10 cellular contexts compared by ENCODE assay signal in the genomic region with DNA sequence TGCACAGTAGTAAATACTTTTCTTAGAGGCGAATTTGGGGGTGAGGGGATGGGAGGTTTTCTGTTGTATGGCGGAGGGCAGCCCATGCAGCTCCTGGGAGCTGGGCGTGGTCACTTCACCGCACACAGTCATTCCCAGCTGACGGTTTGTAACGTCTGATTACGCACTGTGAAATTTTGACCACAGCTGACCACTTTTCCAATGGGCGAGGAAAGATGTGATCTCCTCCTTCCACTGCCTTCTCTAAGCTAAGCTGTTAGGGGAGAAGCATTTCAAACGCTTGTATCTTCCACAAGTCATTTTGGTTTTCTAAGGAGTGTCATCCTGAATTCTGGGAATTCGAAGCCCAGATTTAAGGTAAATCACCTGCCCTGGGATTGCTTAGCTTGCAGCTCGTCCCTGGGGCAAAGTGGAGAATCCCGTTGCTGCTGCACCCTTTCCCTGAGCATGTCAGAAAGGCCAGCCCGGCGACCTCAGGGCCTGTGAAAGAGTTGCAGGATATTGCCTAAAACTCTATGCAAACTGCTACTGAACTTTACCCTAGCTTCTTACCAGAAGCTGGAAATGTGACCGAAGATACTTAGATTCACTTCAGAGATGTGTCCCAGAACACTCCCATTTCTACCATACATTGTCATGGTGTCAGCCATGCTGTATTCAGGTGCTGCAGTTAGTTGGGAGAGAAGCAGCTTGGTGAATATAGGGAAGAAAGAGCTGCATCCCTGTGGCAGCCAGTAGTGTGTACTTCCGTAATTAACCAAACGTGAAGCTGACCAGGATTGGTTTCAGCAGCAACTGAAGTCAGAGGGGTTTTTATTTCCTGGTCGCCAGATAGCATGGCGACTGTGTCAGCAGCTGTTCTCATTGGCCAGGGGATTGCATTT. TPM values are rescaled to one million over a fixed set of nuclear protein-coding genes. Genes with fewer than 3 reads are reported as not detected.
DNase-seq lines count a peak whose midpoint lies in the region; ATAC-seq, FAIRE-seq and TF ChIP-seq lines count a peak whose summit lies in the region.
"Had no signal": no experiment of that assay in that cellular context is flagged by ENCODE, and none has a peak within 500 bp of the region (broad histone marks: within the 10 kb centered on the region; RNA-seq: fewer than 3 reads in every experiment).

No MANE protein-coding gene starts in this region.

- no peaks in the 10 kb centered on the region for H3K27me3 Mint-ChIP-seq in astrocyte (ENCODE audit: low read depth, unreplicated experiment)

- H3K9ac ChIP-seq in astrocyte (ENCODE audit: low read length): peak overlapping the region; percentile 44

- H3K9me3 Mint-ChIP-seq in astrocyte (ENCODE audit: unreplicated experiment): no peaks in the 10 kb centered on the region

- H3K4me3 ChIP-seq in astrocyte (ENCODE audit: insufficient read depth, low read depth, low read length) (no peak overlapping the region), lower lobe of right lung (no peak overlapping the region), upper lobe of right lung (no peak overlapping the region), HAP-1 (no peak overlapping the region)
- H3K4me3 ChIP-seq: thoracic aorta had no signal

- H4K20me1 ChIP-seq in astrocyte (ENCODE audit: insufficient read depth, low read length): peaks cover 83% of the 10 kb centered on the region

- H3K27ac ChIP-seq in astrocyte (ENCODE audit: low read depth, low read length) (peak overlapping the region; percentile 66), lower lobe of right lung (peak overlapping the region; percentile 42), upper lobe of right lung (peak overlapping the region; percentile 68)
- H3K27ac ChIP-seq: thoracic aorta had no signal

- peak overlapping the region; percentile 50 for H3K27ac Mint-ChIP-seq in astrocyte (ENCODE audit: unreplicated experiment)

- FAIRE-seq in astrocyte (lab: Jason Lieb, UNC): no peak

- peaks cover 47% of the 10 kb centered on the region for H3K4me1 Mint-ChIP-seq in astrocyte (ENCODE audit: low read depth, unreplicated experiment)

- TF ChIP-seq CTCF in astrocyte (IDR thresholded peaks at IDR 0.05; ENCODE audit: insufficient read depth, low read depth, low read length) (no peak), lower lobe of right lung (IDR thresholded peaks at IDR 0.05) (no peak), upper lobe of right lung (IDR thresholded peaks at IDR 0.05) (no peak)

- H3K9me3 ChIP-seq in astrocyte (ENCODE audit: insufficient read depth, low read depth, low read length) (no peaks in the 10 kb centered on the region), lower lobe of right lung (no peaks in the 10 kb centered on the region), upper lobe of right lung (no peaks in the 10 kb centered on the region), HAP-1 (no peaks in the 10 kb centered on the region; the same call in 1 of the 2 replicates)
- H3K9me3 ChIP-seq: thoracic aorta had no signal

- H3K4me1 ChIP-seq in astrocyte (ENCODE audit: insufficient read depth, low read length) (peaks cover 24% of the 10 kb centered on the region), lower lobe of right lung (peaks cover 99% of the 10 kb centered on the region), upper lobe of right lung (peaks cover 88% of the 10 kb centered on the region), HAP-1 (peaks cover 7% of the 10 kb centered on the region)

- H3K79me2 ChIP-seq in astrocyte (ENCODE audit: insufficient read depth, low read length): peaks cover 95% of the 10 kb centered on the region

- H3K27me3 ChIP-seq in astrocyte (ENCODE audit: insufficient read depth, low read length): no peaks in the 10 kb centered on the region
- H3K27me3 ChIP-seq in lower lobe of right lung (ENCODE audit: low read depth): no peaks in the 10 kb centered on the region
- no peaks in the 10 kb centered on the region for H3K27me3 ChIP-seq in upper lobe of right lung
- H3K27me3 ChIP-seq in HAP-1 (ENCODE audit: low read depth): no peaks in the 10 kb centered on the region

- H3K36me3 ChIP-seq in astrocyte (ENCODE audit: insufficient read depth, low read length) (no peaks in the 10 kb centered on the region), lower lobe of right lung (no peaks in the 10 kb centered on the region), upper lobe of right lung (no peaks in the 10 kb centered on the region), HAP-1 (replicated peaks) (no peaks in the 10 kb centered on the region)
- H3K36me3 ChIP-seq: thoracic aorta had no signal

- H3K4me2 ChIP-seq in astrocyte (ENCODE audit: low read length): peak overlapping the region; percentile 48

- in situ Hi-C loops in HAP-1 (cut with MboI; ENCODE audit: low sequenced_read_pairs): no loop called here

- DNase-seq in left ventricle myocardium superior (peak; percentile 33), Right ventricle myocardium inferior (ENCODE audit: missing footprints) (no peak), astrocyte (ENCODE audit: low read depth) (peak; percentile 82), lower lobe of right lung (peak; percentile 65), upper lobe of right lung (no peak), DMS53 (lab: John Stamatoyannopoulos, UW) (no peak), HAP-1 (ENCODE audit: low spot score in 2 of 2) (no peak)
- DNase-seq: NCI-H748 treated with DMSO at 0.1 percent for 48 hours had no signal

- no peak overlapping the region for H3K4me3 Mint-ChIP-seq in astrocyte (ENCODE audit: unreplicated experiment)

- ATAC-seq in left ventricle myocardium superior (no peak), Right ventricle myocardium inferior (no peak), lower lobe of right lung (peak; percentile 53 to 60), upper lobe of right lung (peak; percentile 57), GM18873 (IDR thresholded peaks at IDR 0.05; ENCODE audit: low FRiP score, unreplicated experiment) (no peak)

- H3K36me3 Mint-ChIP-seq in astrocyte (ENCODE audit: low read depth, unreplicated experiment): peaks cover 7% of the 10 kb centered on the region

- H2AFZ ChIP-seq in astrocyte (ENCODE audit: low read depth, low read length): no peak overlapping the region

- intact Hi-C loops in left ventricle myocardium superior (cut with micrococcal nuclease): no loop called here
- intact Hi-C loops in Right ventricle myocardium inferior (cut with DNase I): no loop called here
- intact Hi-C loops in lower lobe of right lung (cut with DNase I): no loop called here
- intact Hi-C loops in upper lobe of right lung (cut with DNase I): no loop called here

RNA-seq across cellular contexts. Expression of gene RREB1, which starts 58.9 kb away (rescaled TPM):
- total RNA-seq in left ventricle myocardium superior (36.2 TPM), Right ventricle myocardium inferior (34.2 TPM), astrocyte (37.2 and 41.8 TPM in 2 replicates), lower lobe of right lung (62.8 TPM), upper lobe of right lung (60.2 TPM)

Comparison
In these comparisons a context has a peak if more than half of its experiments do, and no peak if none do; other contexts are left out.
1. DNase-seq: peak in left ventricle myocardium superior (single experiment), astrocyte (single experiment) and lower lobe of right lung (single experiment); none in Right ventricle myocardium inferior (single experiment), upper lobe of right lung (single experiment), DMS53 (single experiment) and HAP-1 (0 of 2).
2. ATAC-seq: peak in lower lobe of right lung (2 of 2) and upper lobe of right lung (single experiment); none in left ventricle myocardium superior (single experiment), Right ventricle myocardium inferior (single experiment) and GM18873 (single experiment).
3. Peak in every context shown above with its lines, with median percentiles within 50 percentile points of each other: H3K27ac ChIP-seq.